ENCODE assay signal across 9 cellular contexts in the genomic region with DNA sequence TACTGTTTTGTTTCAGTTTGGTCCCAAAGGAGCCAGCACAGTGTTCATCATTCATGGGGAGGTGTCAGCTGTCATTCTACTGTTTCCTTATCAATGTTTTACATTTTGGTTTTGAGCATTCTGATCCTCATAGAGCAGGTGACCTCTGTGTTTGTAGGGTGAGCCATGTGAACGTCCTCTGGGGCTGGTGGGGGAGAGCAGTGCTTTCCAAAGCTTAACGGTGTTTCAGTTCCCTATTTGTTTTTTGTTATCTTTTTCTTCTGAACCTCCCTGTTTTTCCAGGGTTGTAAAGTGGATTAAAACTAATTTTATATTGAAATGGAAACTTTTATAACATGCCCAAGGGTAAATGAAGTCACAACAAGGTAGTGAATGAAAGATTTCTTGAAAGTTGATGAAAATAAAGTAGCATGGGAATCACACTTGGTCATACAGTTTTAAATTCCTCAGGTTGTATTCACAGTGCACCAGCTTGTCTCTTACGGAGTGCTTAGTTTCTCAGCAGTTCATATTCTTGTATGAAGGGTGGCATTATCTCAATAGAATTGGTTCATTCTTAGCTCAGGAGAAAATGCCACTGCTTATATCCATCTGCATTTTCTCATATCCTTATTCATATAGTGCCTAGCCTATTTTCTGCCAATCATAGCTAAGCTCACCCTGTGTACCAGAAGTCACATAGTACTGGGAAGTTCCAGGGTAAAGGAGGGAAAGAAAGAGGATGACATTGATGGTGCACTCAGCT.
DNase-seq lines count a peak whose midpoint lies in the region; ATAC-seq lines count a peak whose summit lies in the region.
"Had no signal": no experiment of that assay in that cellular context is flagged by ENCODE, and none has a peak within 500 bp of the region (broad histone marks: within the 10 kb centered on the region; RNA-seq: fewer than 3 reads in every experiment).

No MANE protein-coding gene starts in this region.

- H3K4me3 Mint-ChIP-seq in stimulated activated naive CD8-positive, alpha-beta T cell treated with anti-CD3 and anti-CD28 coated beads, Interleukin-15, amount 100 ng/mL, for 72 hours: peak overlapping the region in 1 of 2 donors; percentile 26
- H3K4me3 Mint-ChIP-seq: stimulated activated naive CD8-positive, alpha-beta T cell treated with anti-CD3 and anti-CD28 coated beads, Interleukin-15, Interleukin-2, amounts not matched to agents 100 ng/mL and 50 ng/mL, for 24 hours had no signal

- H3K9me3 ChIP-seq in BLaER1 treated with 17β-estradiol and CSF1 and Interleukin-3, amounts not matched to agents 10 nM and 100 nM (replicated peaks in 1 of 11): peaks cover 0 to 27% (median 13%) of the 10 kb centered on the region in 11 experiments; a peak in 12 of 22 replicates

- no peaks in the 10 kb centered on the region for H3K9me3 Mint-ChIP-seq in stimulated activated naive CD8-positive, alpha-beta T cell treated with anti-CD3 and anti-CD28 coated beads, Interleukin-15, amount 100 ng/mL, for 72 hours
- H3K9me3 Mint-ChIP-seq: stimulated activated naive CD8-positive, alpha-beta T cell treated with anti-CD3 and anti-CD28 coated beads, Interleukin-15, Interleukin-2, amounts not matched to agents 100 ng/mL and 50 ng/mL, for 24 hours had no signal

- H3K27me3 ChIP-seq in BLaER1 treated with 17β-estradiol and CSF1 and Interleukin-3, amounts not matched to agents 10 nM and 100 nM: no peaks in the 10 kb centered on the region

- peak overlapping the region in 1 of 2 donors; percentile 58 for H3K27ac Mint-ChIP-seq in stimulated activated naive CD8-positive, alpha-beta T cell treated with anti-CD3 and anti-CD28 coated beads, Interleukin-15, amount 100 ng/mL, for 72 hours
- H3K27ac Mint-ChIP-seq: stimulated activated naive CD8-positive, alpha-beta T cell treated with anti-CD3 and anti-CD28 coated beads, Interleukin-15, Interleukin-2, amounts not matched to agents 100 ng/mL and 50 ng/mL, for 24 hours had no signal

- H3K9ac ChIP-seq in BLaER1 treated with 17β-estradiol and CSF1 and Interleukin-3, amounts not matched to agents 10 nM and 100 nM: peak overlapping the region in 4 of 11 experiments; percentile 10 to 23 (median 11); a peak in 2 of 22 replicates

- H3K4me1 ChIP-seq in BLaER1 treated with 17β-estradiol and CSF1 and Interleukin-3, amounts not matched to agents 10 nM and 100 nM: peaks cover 49 to 81% (median 69%) of the 10 kb centered on the region in 10 experiments

- H3K4me1 Mint-ChIP-seq in stimulated activated naive CD8-positive, alpha-beta T cell treated with anti-CD3 and anti-CD28 coated beads, Interleukin-15, amount 100 ng/mL, for 72 hours: peaks cover 76% of the 10 kb centered on the region

- H3K4me2 ChIP-seq in BLaER1 treated with 17β-estradiol and CSF1 and Interleukin-3, amounts not matched to agents 10 nM and 100 nM: peak overlapping the region; percentile 62 to 82 (median 70)

- H3K27ac ChIP-seq in BLaER1 treated with 17β-estradiol and CSF1 and Interleukin-3, amounts not matched to agents 10 nM and 100 nM: peak overlapping the region in 5 of 11 experiments; percentile 15 to 53 (median 28); a peak in 7 of 22 replicates

- peak; percentile 73 for ATAC-seq in GM21381 (IDR thresholded peaks at IDR 0.05; ENCODE audit: unreplicated experiment)
- ATAC-seq in HG03521 (IDR thresholded peaks at IDR 0.05; ENCODE audit: unreplicated experiment): peak; percentile 72
- ATAC-seq in stimulated activated naive CD8-positive, alpha-beta T cell treated with anti-CD3 and anti-CD28 coated beads, Interleukin-15, amount 100 ng/mL, for 72 hours: no peak

- H3K36me3 ChIP-seq in BLaER1 treated with 17β-estradiol and CSF1 and Interleukin-3, amounts not matched to agents 10 nM and 100 nM: peaks cover 0 to 49% (median 21%) of the 10 kb centered on the region in 11 experiments; a peak in 17 of 22 replicates

- DNase-seq in germinal center (ENCODE audit: low spot score): peak; percentile 72
- no peak for DNase-seq in stimulated activated naive CD8-positive, alpha-beta T cell treated with anti-CD3 and anti-CD28 coated beads, Interleukin-15, amount 100 ng/mL, for 72 hours
- no peak for DNase-seq in DMS 273 (lab: John Stamatoyannopoulos, UW; ENCODE audit: unreplicated experiment)
- DNase-seq in glomerular visceral epithelial cell (ENCODE audit: extremely low spot score): no peak
- no peak for DNase-seq in HCEC 1CT

- no peak overlapping the region for H3K4me3 ChIP-seq in BLaER1 treated with 17β-estradiol and CSF1 and Interleukin-3, amounts not matched to agents 10 nM and 100 nM

- H3K27me3 Mint-ChIP-seq in stimulated activated naive CD8-positive, alpha-beta T cell treated with anti-CD3 and anti-CD28 coated beads, Interleukin-15, amount 100 ng/mL, for 72 hours: no peaks in the 10 kb centered on the region
- H3K27me3 Mint-ChIP-seq: stimulated activated naive CD8-positive, alpha-beta T cell treated with anti-CD3 and anti-CD28 coated beads, Interleukin-15, Interleukin-2, amounts not matched to agents 100 ng/mL and 50 ng/mL, for 24 hours had no signal

- H4K20me1 ChIP-seq in BLaER1 treated with 17β-estradiol and CSF1 and Interleukin-3, amounts not matched to agents 10 nM and 100 nM: peaks cover 73 to 82% (median 81%) of the 10 kb centered on the region in 11 experiments
